1 cellular context compared by ENCODE assay signal in the genomic region with DNA sequence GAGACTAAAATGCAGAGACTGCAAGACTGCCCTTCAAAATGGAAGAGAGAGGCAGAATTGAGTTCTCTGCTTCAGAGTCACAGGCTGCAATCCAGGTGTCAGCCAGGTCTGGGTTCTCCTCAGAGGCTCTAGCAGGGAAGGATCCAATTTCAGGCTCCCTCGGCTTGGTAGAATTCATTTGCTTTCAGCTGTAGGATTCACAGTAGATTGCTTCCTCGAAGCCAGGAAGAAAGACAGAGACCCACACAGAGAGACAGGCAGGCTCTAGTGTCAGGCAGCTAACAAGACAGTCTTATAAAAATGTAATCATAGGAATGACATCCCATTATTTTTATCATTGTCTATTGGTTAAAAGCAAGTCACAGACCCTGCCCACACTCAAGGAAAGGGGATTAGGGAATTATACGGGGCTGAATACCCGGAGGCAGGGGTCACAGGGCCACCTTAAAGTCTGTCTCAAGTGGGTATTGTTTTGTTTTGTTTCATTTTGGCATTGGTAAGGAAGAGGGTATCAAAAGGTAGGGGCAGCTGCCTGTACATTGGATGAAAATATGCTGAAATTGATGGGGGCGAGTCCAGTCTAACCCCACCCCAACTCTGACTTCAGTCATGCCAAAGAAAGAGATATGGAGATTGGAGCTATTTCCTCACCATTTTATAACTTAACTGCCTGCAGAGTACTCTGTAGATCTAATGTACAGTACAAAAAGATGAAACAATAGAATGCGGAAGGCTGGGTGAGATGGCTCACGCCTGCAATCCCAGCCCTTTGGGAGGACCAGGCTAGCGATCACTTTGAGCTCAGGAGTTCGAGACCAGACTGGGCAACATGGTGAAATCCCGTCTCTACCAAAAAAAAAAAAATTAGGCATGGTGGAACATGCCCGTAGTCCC.
TF ChIP-seq lines count a peak whose summit lies in the region.

No MANE protein-coding gene starts in this region.

TF ChIP-seq in K562, 482 proteins besides CTCF, POLR2A, EP300 and RAD21:
- TF ChIP-seq ZNF146 (CRISPR knock-in tag; IDR thresholded peaks at IDR 0.05; ENCODE audit: unreplicated experiment): no peak
